ENCODE assay signal across 1 cellular context in genomic region chr4:183504064-183504929, GRCh38.
TF ChIP-seq lines count a peak whose summit lies in the region.

No MANE protein-coding gene starts in this region.

TF ChIP-seq in SK-N-SH, 30 proteins besides CTCF, POLR2A, EP300 and RAD21 (continued from another document):
- TF ChIP-seq PBX3 (IDR thresholded peaks at IDR 0.05) = peak; percentile 47; the same call in 1 of the 2 replicates
- TF ChIP-seq TAF1 (IDR thresholded peaks at IDR 0.05; ENCODE audit: borderline replicate concordance, low read depth, low read length) = peak; percentile 80
- peak; percentile 79; the same call in 1 of the 2 replicates for TF ChIP-seq MXI1 (IDR thresholded peaks at IDR 0.05; ENCODE audit: low read depth, low read length)
